8 cellular contexts compared by ENCODE assay signal in genomic region chr13:20702945-20703784, GRCh38. TPM values are rescaled to one million over a fixed set of nuclear protein-coding genes. Genes with fewer than 3 reads are reported as not detected.
DNase-seq lines count a peak whose midpoint lies in the region; ATAC-seq and TF ChIP-seq lines count a peak whose summit lies in the region.

TSS of gene IL17D (plus strand) at chr13:20703699. CDS start at chr13:20704002, 303 bp downstream.

- BruUV-seq in A673 (replicated peaks; lab: Mats Ljungman, UMichigan), result no TSS peak

- H3K9me3 ChIP-seq in A673 (ENCODE audit: low read depth, low read length, poor library complexity, severe bottlenecking) (no peaks in the 10 kb centered on the region), SJSA1 (replicated peaks) (no peaks in the 10 kb centered on the region), spleen (no peaks in the 10 kb centered on the region)

- CTCF ChIA-PET in A673 (lab: Charles Lee), result interaction anchor here (0.6 to 0.7 kb wide), 3 partner anchors 10 to 199 kb away, joined by 3 to 5 read pairs (median 4); partner anchors contain the start of gene XPO4

- peak within 1 kb of the TSS; percentile 15 for H3K27ac ChIP-seq in A673 (ENCODE audit: low read depth, low read length, poor library complexity, severe bottlenecking)
- no peak within 1 kb of the TSS for H3K27ac ChIP-seq in SJSA1
- peak within 1 kb of the TSS in 2 of 8 donors; percentile 10 to 51 for H3K27ac ChIP-seq in spleen

- POLR2A ChIA-PET in A673 (lab: Charles Lee; ENCODE audit: low non-redundant PET), result no interaction called here

- DNase-seq in A673 (ENCODE audit: low spot score) (peak; percentile 45), SJSA1 (ENCODE audit: low read depth in 1 of 2, low spot score in 2 of 2) (peak in 1 of 2 experiments; percentile 48), astrocyte of the spinal cord (ENCODE audit: low read depth, low spot score) (peak; percentile 16), iPS-NIHi7 (ENCODE audit: extremely low spot score) (peak; percentile 43), spleen (peak; percentile 85), DMS153 (lab: John Stamatoyannopoulos, UW) (no peak)

- in situ Hi-C loops in astrocyte of the spinal cord (cut with HindIII; ENCODE audit: low sequenced_read_pairs), result no loop called here

- 0 to 1% (median 1%) methylated on average over 8 to 95 of the region's 95 CpGs for WGBS in spleen, 5 donors

- intact Hi-C loops in A673 (cut with micrococcal nuclease; ENCODE audit: unreplicated experiment), result loop anchor here (5.0 kb wide), 1 partner anchor 206 kb away; no protein-coding TSS in a partner anchor
- intact Hi-C loops in spleen (cut with DNase I; ENCODE audit: low total_unique reads), result loop anchor here (10.0 kb wide), 1 partner anchor 208 kb away; no protein-coding TSS in a partner anchor

- H3K4me1 ChIP-seq in A673 (ENCODE audit: insufficient read depth, low read length, poor library complexity, severe bottlenecking) (peaks cover 8% of the 10 kb centered on the region), SJSA1 (replicated peaks) (peaks cover 39% of the 10 kb centered on the region), spleen (peaks cover 0 to 26% (median 18%) of the 10 kb centered on the region in 6 donors)

- peak within 1 kb of the TSS; percentile 75 for H3K4me3 ChIP-seq in A673 (ENCODE audit: low read depth, low read length, poor library complexity, severe bottlenecking)
- H3K4me3 ChIP-seq in SJSA1, result peak within 1 kb of the TSS; percentile 70
- H3K4me3 ChIP-seq in astrocyte of the spinal cord (ENCODE audit: low read depth, low read length), result peak within 1 kb of the TSS; percentile 63
- H3K4me3 ChIP-seq in spleen, result peak within 1 kb of the TSS; percentile 49 to 84 (median 62)

- H3K27me3 ChIP-seq in A673 (replicated peaks; ENCODE audit: insufficient read depth, low read depth, low read length, poor library complexity) (no peaks in the 10 kb centered on the region), SJSA1 (replicated peaks) (no peaks in the 10 kb centered on the region), spleen (replicated peaks in 1 of 7) (peaks cover 0 to 52% (median 34%) of the 10 kb centered on the region in 7 donors)

- H3K36me3 ChIP-seq in A673 (ENCODE audit: insufficient read depth, low read length, poor library complexity, severe bottlenecking) (no peaks in the 10 kb centered on the region), SJSA1 (no peaks in the 10 kb centered on the region), spleen (no peaks in the 10 kb centered on the region)

- no peak for TF ChIP-seq POLR2A in GM18505 (IDR thresholded peaks at IDR 0.05; ENCODE audit: borderline replicate concordance, extremely low read depth, insufficient read depth, insufficient read length)
- no peak for TF ChIP-seq POLR2A in spleen (IDR thresholded peaks at IDR 0.05)

- ATAC-seq in GM18505 (IDR thresholded peaks at IDR 0.05; ENCODE audit: unreplicated experiment), result peak; percentile 37
- peak; percentile 36 for ATAC-seq in HG02981 (IDR thresholded peaks at IDR 0.05; ENCODE audit: unreplicated experiment)

- TF ChIP-seq CTCF in A673 (conservative IDR thresholded peaks at IDR 0.05; ENCODE audit: low read depth, low read length), result 0 out of 2 replicates have a peak, but pooled peaks have one; percentile 12
- peak; percentile 6 for TF ChIP-seq CTCF in astrocyte of the spinal cord (IDR thresholded peaks at IDR 0.05; ENCODE audit: low read depth, low read length)
- no peak for TF ChIP-seq CTCF in spleen (IDR thresholded peaks at IDR 0.05 in 8 of 11, conservative IDR thresholded peaks at IDR 0.05 in 3 of 11)

RNA-seq across cellular contexts. Expression of gene IL17D, which starts in this region (rescaled TPM):
- total RNA-seq in A673 (2021) (2.0 and 2.7 TPM in 2 replicates), spleen (under 1 TPM in 5 of 7 donors, not detected in 2; 0.26 to 0.68 (median 0.35) TPM)
- total RNA-seq in SJSA1 (2014; rRNA removed; shearing (Covaris generic)), result 2.5 and 4.3 TPM in 2 replicates
- under 1 TPM in 2 of 3 donors, not detected in 1; 0.15 to 0.32 TPM for polyA plus RNA-seq in spleen

Comparison
In these comparisons a context has a peak if more than half of its experiments do, and no peak if none do; other contexts are left out.
1. Peak in DNase-seq and H3K4me3 ChIP-seq in spleen; RNA of the gene not detected or under 1 TPM.
2. CTCF ChIP-seq: peak in A673 (single experiment) and astrocyte of the spinal cord (single experiment); none in spleen (0 of 11).
3. Peak in every context shown above with its lines, with median percentiles within 50 percentile points of each other: H3K4me3 ChIP-seq.